ENCODE assay signal across 7 cellular contexts in the genomic region with DNA sequence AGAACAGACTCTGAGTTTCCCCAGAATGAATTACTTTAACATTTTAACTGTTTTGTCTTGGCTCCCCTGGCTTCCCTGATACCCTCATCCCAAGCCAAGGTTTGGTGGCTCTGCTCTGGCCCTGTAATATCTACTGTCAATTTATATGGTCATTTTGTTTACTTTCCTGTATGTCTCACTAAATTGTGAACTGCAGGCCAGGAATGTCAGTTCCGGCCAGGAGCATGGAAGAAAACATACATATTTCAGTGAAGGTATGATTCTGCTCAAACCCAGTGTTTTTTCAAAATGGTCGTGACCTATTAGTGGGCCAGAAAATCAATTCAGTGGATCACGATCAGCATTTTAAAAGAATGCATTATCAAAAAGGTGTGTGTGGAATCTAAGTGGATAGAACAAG. TPM values are rescaled to one million over a fixed set of nuclear protein-coding genes. Genes with fewer than 3 reads are reported as not detected.
DNase-seq lines count a peak whose midpoint lies in the region; ATAC-seq, FAIRE-seq and TF ChIP-seq lines count a peak whose summit lies in the region.

No MANE protein-coding gene starts in this region.

- H3K9me3 Mint-ChIP-seq in WTC11 = no peaks in the 10 kb centered on the region

- no peaks in the 10 kb centered on the region for H3K36me3 Mint-ChIP-seq in WTC11

- no peak for FAIRE-seq in small intestine (lab: Jason Lieb, UNC)

- peak overlapping the region; percentile 88 for H3K4me3 Mint-ChIP-seq in WTC11

- H3K27ac ChIP-seq in skin epidermis (peak overlapping the region in 6 of 21 experiments; percentile 79 to 85 (median 81)), small intestine (ENCODE audit: low read depth in 1 of 2, low read length in 1 of 2) (peak overlapping the region in 1 of 2 donors; percentile 98)

- POLR2A ChIA-PET in WTC11 (lab: Charles Lee) = no interaction called here

- no peaks in the 10 kb centered on the region for H3K27me3 ChIP-seq in HAP-1 (ENCODE audit: low read depth)
- H3K27me3 ChIP-seq in small intestine (ENCODE audit: control insufficient read depth in 2 of 2, insufficient read depth in 2 of 2, low read length in 2 of 2) = no peaks in the 10 kb centered on the region

- ATAC-seq in WTC11 = no peak

- 26 to 57% (median 56%) methylated on average over 3 of the region's 3 CpGs for WGBS in small intestine, 3 donors

- TF ChIP-seq CTCF in WTC11 (IDR thresholded peaks at IDR 0.05) (no peak), fibroblast of the aortic adventitia (IDR thresholded peaks at IDR 0.05; ENCODE audit: insufficient read depth, low read length) (no peak)

- H3K4me3 ChIP-seq in HAP-1 = peak overlapping the region; percentile 98
- peak overlapping the region; percentile 77 for H3K4me3 ChIP-seq in fibroblast of the aortic adventitia (ENCODE audit: low read depth, low read length)
- H3K4me3 ChIP-seq in skin epidermis = peak overlapping the region in 5 of 7 experiments; percentile 58 to 73 (median 69)
- H3K4me3 ChIP-seq in small intestine (ENCODE audit: low read depth in 1 of 2, low read length in 2 of 2) = peak overlapping the region in 1 of 2 donors; percentile 73

- H3K36me3 ChIP-seq in HAP-1 (replicated peaks) = no peaks in the 10 kb centered on the region
- no peaks in the 10 kb centered on the region for H3K36me3 ChIP-seq in small intestine (ENCODE audit: control insufficient read depth in 2 of 2, insufficient read depth in 2 of 2, low read length in 2 of 2)

- H3K27me3 Mint-ChIP-seq in WTC11 (ENCODE audit: low read depth) = no peaks in the 10 kb centered on the region

- in situ Hi-C loops in HAP-1 (cut with MboI; ENCODE audit: low sequenced_read_pairs) = no loop called here

- no peaks in the 10 kb centered on the region for H3K9me3 ChIP-seq in HAP-1
- no peaks in the 10 kb centered on the region for H3K9me3 ChIP-seq in small intestine (ENCODE audit: control insufficient read depth, low read depth)

- H3K27ac Mint-ChIP-seq in WTC11 = peak overlapping the region; percentile 57; the same call in 1 of the 2 replicates

- DNase-seq in HAP-1 (ENCODE audit: low spot score in 2 of 2) (no peak), WTC11 (ENCODE audit: low spot score) (no peak), fibroblast of the aortic adventitia (ENCODE audit: low read depth) (no peak), NCI-H1930 (lab: John Stamatoyannopoulos, UW) (no peak), small intestine (no peak)
- DNase-seq in activated effector memory CD4-positive, alpha-beta T cell treated with anti-CD3 and anti-CD28 coated beads, Interleukin-2, amount 50 U/mL, for 16 hours = no peak

- H3K4me1 Mint-ChIP-seq in WTC11 = peaks cover 10% of the 10 kb centered on the region; the same call in 1 of the 2 replicates

- H3K4me1 ChIP-seq in HAP-1 = peaks cover 7% of the 10 kb centered on the region
- no peaks in the 10 kb centered on the region for H3K4me1 ChIP-seq in small intestine (ENCODE audit: control insufficient read depth in 2 of 2, insufficient read depth in 1 of 2, low read depth in 1 of 2, low read length in 1 of 2)

- CTCF ChIA-PET in WTC11 (lab: Charles Lee) = interaction anchor here (1.3 to 1.6 kb wide), 3 partner anchors 18 to 332 kb away, joined by 4 to 8 read pairs (median 6); a partner anchor contains a TSS

TF ChIP-seq in WTC11, 78 proteins besides CTCF, POLR2A, EP300 and RAD21:
- TF ChIP-seq ZNF219 (CRISPR knock-in tag; IDR thresholded peaks at IDR 0.05; ENCODE audit: borderline replicate concordance) (no peak), ZNF317 (CRISPR knock-in tag; IDR thresholded peaks at IDR 0.05; ENCODE audit: borderline replicate concordance, low read depth) (no peak), ELF4 (CRISPR knock-in tag; IDR thresholded peaks at IDR 0.05; ENCODE audit: low read depth) (no peak), RORB (CRISPR knock-in tag; IDR thresholded peaks at IDR 0.05) (no peak), SP1 (CRISPR knock-in tag; conservative IDR thresholded peaks at IDR 0.05) (no peak), HMGA2 (CRISPR knock-in tag; IDR thresholded peaks at IDR 0.05) (no peak), FOXK1 (CRISPR knock-in tag; IDR thresholded peaks at IDR 0.05) (no peak)
- TF ChIP-seq, protein P1, sequence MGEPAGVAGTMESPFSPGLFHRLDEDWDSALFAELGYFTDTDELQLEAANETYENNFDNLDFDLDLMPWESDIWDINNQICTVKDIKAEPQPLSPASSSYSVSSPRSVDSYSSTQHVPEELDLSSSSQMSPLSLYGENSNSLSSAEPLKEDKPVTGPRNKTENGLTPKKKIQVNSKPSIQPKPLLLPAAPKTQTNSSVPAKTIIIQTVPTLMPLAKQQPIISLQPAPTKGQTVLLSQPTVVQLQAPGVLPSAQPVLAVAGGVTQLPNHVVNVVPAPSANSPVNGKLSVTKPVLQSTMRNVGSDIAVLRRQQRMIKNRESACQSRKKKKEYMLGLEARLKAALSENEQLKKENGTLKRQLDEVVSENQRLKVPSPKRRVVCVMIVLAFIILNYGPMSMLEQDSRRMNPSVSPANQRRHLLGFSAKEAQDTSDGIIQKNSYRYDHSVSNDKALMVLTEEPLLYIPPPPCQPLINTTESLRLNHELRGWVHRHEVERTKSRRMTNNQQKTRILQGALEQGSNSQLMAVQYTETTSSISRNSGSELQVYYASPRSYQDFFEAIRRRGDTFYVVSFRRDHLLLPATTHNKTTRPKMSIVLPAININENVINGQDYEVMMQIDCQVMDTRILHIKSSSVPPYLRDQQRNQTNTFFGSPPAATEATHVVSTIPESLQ (CRISPR knock-in tag; IDR thresholded peaks at IDR 0.05) = no peak
- TF ChIP-seq, protein P2, sequence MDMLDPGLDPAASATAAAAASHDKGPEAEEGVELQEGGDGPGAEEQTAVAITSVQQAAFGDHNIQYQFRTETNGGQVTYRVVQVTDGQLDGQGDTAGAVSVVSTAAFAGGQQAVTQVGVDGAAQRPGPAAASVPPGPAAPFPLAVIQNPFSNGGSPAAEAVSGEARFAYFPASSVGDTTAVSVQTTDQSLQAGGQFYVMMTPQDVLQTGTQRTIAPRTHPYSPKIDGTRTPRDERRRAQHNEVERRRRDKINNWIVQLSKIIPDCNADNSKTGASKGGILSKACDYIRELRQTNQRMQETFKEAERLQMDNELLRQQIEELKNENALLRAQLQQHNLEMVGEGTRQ (CRISPR knock-in tag; IDR thresholded peaks at IDR 0.05) = no peak
- TF ChIP-seq, protein P3, sequence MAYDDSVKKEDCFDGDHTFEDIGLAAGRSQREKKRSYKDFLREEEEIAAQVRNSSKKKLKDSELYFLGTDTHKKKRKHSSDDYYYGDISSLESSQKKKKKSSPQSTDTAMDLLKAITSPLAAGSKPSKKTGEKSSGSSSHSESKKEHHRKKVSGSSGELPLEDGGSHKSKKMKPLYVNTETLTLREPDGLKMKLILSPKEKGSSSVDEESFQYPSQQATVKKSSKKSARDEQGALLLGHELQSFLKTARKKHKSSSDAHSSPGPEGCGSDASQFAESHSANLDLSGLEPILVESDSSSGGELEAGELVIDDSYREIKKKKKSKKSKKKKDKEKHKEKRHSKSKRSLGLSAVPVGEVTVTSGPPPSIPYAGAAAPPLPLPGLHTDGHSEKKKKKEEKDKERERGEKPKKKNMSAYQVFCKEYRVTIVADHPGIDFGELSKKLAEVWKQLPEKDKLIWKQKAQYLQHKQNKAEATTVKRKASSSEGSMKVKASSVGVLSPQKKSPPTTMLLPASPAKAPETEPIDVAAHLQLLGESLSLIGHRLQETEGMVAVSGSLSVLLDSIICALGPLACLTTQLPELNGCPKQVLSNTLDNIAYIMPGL (CRISPR knock-in tag; IDR thresholded peaks at IDR 0.05) = no peak
- TF ChIP-seq, protein P4, sequence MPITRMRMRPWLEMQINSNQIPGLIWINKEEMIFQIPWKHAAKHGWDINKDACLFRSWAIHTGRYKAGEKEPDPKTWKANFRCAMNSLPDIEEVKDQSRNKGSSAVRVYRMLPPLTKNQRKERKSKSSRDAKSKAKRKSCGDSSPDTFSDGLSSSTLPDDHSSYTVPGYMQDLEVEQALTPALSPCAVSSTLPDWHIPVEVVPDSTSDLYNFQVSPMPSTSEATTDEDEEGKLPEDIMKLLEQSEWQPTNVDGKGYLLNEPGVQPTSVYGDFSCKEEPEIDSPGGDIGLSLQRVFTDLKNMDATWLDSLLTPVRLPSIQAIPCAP (CRISPR knock-in tag; IDR thresholded peaks at IDR 0.05) = no peak

RNA-seq across cellular contexts. Expression of a gene that starts 1.2 kb away (rescaled TPM):
- total RNA-seq in WTC11 (2021) (8.5 to 11.1 TPM (median 10.7 TPM) in 3 replicates), fibroblast of the aortic adventitia (ENCODE audit: low replicate concordance) (8.6 and 25.0 TPM in 2 replicates)
- 10 to 100 TPM in 1 of 3 donors, 1 to 10 TPM in 2; 2.9 to 14.2 (median 5.7) TPM for polyA plus RNA-seq in small intestine

RNA-seq across cellular contexts. Expression of a gene that starts 26.3 kb away (rescaled TPM):
- total RNA-seq in WTC11 (2021) (not detected in 3 replicates), fibroblast of the aortic adventitia (ENCODE audit: low replicate concordance) (not detected in 2 replicates)
- polyA plus RNA-seq in small intestine = 100 to 1,000 TPM in 1 of 3 donors, 10 to 100 TPM in 2; 65.4 to 130 (median 75.6) TPM
